23 cellular contexts compared by ENCODE assay signal in genomic region chr17:1591474-1592090, GRCh38. TPM values are rescaled to one million over a fixed set of nuclear protein-coding genes. Genes with fewer than 3 reads are reported as not detected.
DNase-seq lines count a peak whose midpoint lies in the region; ATAC-seq and TF ChIP-seq lines count a peak whose summit lies in the region.
"Had no signal": no experiment of that assay in that cellular context is flagged by ENCODE, and none has a peak within 500 bp of the region (broad histone marks: within the 10 kb centered on the region; RNA-seq: fewer than 3 reads in every experiment).

No MANE protein-coding gene starts in this region.

- H3K27me3 ChIP-seq in DOHH2 (ENCODE audit: control insufficient read depth, low read length) (no peaks in the 10 kb centered on the region), Loucy (ENCODE audit: insufficient read depth, low read length, poor library complexity, severe bottlenecking) (no peaks in the 10 kb centered on the region), endodermal cell (ENCODE audit: control insufficient read depth, insufficient read depth, low read length, poor library complexity, severe bottlenecking) (peaks cover 89% of the 10 kb centered on the region), Caco-2 (replicated peaks; ENCODE audit: control insufficient read depth, insufficient read depth, low read length) (no peaks in the 10 kb centered on the region)
- H3K27me3 ChIP-seq: gastroesophageal sphincter, left lung had no signal

- H3K4me1 ChIP-seq in DOHH2 (ENCODE audit: control insufficient read depth, low read length) (peaks cover 74% of the 10 kb centered on the region), Loucy (ENCODE audit: insufficient read depth, low read length, poor library complexity, severe bottlenecking) (peaks cover 56% of the 10 kb centered on the region), endodermal cell (ENCODE audit: control insufficient read depth, insufficient read depth, low read length) (peaks cover 9% of the 10 kb centered on the region), Caco-2 (peaks cover 58% of the 10 kb centered on the region)
- H3K4me1 ChIP-seq: HAP-1 had no signal

- DNase-seq in endodermal cell (peak; percentile 64), dedifferentiated amniotic fluid mesenchymal stem cell (ENCODE audit: extremely low spot score) (no peak), NCI-H2029 treated with DMSO at 0.1 percent for 48 hours (lab: John Stamatoyannopoulos, UW) (no peak), Caco-2 (no peak)
- DNase-seq: activated CD4-positive, alpha-beta T cell treated with anti-CD3 and anti-CD28 coated beads for 4 hours; activated effector memory CD4-positive, alpha-beta T cell treated with Interleukin-2 at 50 U/mL for 16 hours; CD4-positive, CD25-positive, alpha-beta regulatory T cell; central memory CD4-positive, alpha-beta T cell; left lung; naive thymus-derived CD8-positive, alpha-beta T cell; NCI-H1417 treated with DMSO at 0.1 percent for 48 hours; stimulated activated CD4-positive, alpha-beta T cell treated with anti-CD3 and anti-CD28 coated beads, Interleukin-2, amount 100 ng/mL, for 24 hours had no signal

- H2AFZ ChIP-seq in Loucy (ENCODE audit: low read length), result no peak overlapping the region

- peak overlapping the region; percentile 74 for H3K4me3 ChIP-seq in DOHH2 (ENCODE audit: low read length)
- H3K4me3 ChIP-seq in Loucy (ENCODE audit: low read length, poor library complexity, severe bottlenecking), result peak overlapping the region; percentile 51
- no peak overlapping the region for H3K4me3 ChIP-seq in endodermal cell (ENCODE audit: low read length)
- no peak overlapping the region for H3K4me3 ChIP-seq in Caco-2 (ENCODE audit: low read depth, low read length)
- H3K4me3 ChIP-seq: gastroesophageal sphincter, HAP-1, left lung, skin epidermis had no signal

- H3K4me2 ChIP-seq in DOHH2 (ENCODE audit: low read length), result peak overlapping the region; percentile 94
- H3K4me2 ChIP-seq in Loucy (ENCODE audit: low read depth, low read length, poor library complexity, severe bottlenecking), result peak overlapping the region; percentile 76

- H3K9me3 Mint-ChIP-seq in endodermal cell (no peaks in the 10 kb centered on the region), Caco-2 (ENCODE audit: unreplicated experiment) (no peaks in the 10 kb centered on the region)
- no peaks in the 10 kb centered on the region for H3K9me3 Mint-ChIP-seq in stimulated activated memory B cell treated with anti-CD40 and anti-IgM and Interleukin-4, amounts not matched to agents 10 μg/mL and 1 μg/mL and 100 μg/mL, for 72 hours
- H3K9me3 Mint-ChIP-seq: CD4-positive, CD25-positive, alpha-beta regulatory T cell; dendritic cell treated with granulocyte-macrophage colony-stimulating factor and Interleukin-4, amounts not matched to agents 40 ng/mL and 50 ng/mL, for 4 days; naive thymus-derived CD8-positive, alpha-beta T cell; T-helper 2 cell treated with Interferon-gamma antibody and Interleukin-4, amounts not matched to agents 5 μg/mL and 100 μg/mL, for 36 hours had no signal

- H3K27ac ChIP-seq in DOHH2 (ENCODE audit: low read depth, low read length) (peak overlapping the region; percentile 100), endodermal cell (ENCODE audit: low read depth, low read length) (no peak overlapping the region)

- H3K36me3 Mint-ChIP-seq in endodermal cell (ENCODE audit: low read depth), result peaks cover 8% of the 10 kb centered on the region
- H3K36me3 Mint-ChIP-seq in stimulated activated memory B cell treated with anti-CD40 and anti-IgM and Interleukin-4, amounts not matched to agents 10 μg/mL and 1 μg/mL and 100 μg/mL, for 72 hours, result peaks cover 54% of the 10 kb centered on the region
- H3K36me3 Mint-ChIP-seq in Caco-2 (ENCODE audit: insufficient read depth, unreplicated experiment), result peaks cover 16% of the 10 kb centered on the region
- H3K36me3 Mint-ChIP-seq: activated naive CD8-positive, alpha-beta T cell; CD4-positive, CD25-positive, alpha-beta regulatory T cell; naive thymus-derived CD8-positive, alpha-beta T cell had no signal

- H3K27ac Mint-ChIP-seq in endodermal cell (no peak overlapping the region), Caco-2 (ENCODE audit: unreplicated experiment) (no peak overlapping the region)
- peak overlapping the region; percentile 96 for H3K27ac Mint-ChIP-seq in stimulated activated memory B cell treated with anti-CD40 and anti-IgM and Interleukin-4, amounts not matched to agents 10 μg/mL and 1 μg/mL and 100 μg/mL, for 72 hours
- H3K27ac Mint-ChIP-seq: activated naive CD8-positive, alpha-beta T cell; CD4-positive, CD25-positive, alpha-beta regulatory T cell; T-helper 2 cell treated with Interferon-gamma antibody and Interleukin-4, amounts not matched to agents 5 μg/mL and 100 μg/mL, for 36 hours had no signal

- H3F3A ChIP-seq in DOHH2 (ENCODE audit: control insufficient read depth, insufficient read depth) (peaks cover 25% of the 10 kb centered on the region), Loucy (ENCODE audit: low read depth) (peaks cover 18% of the 10 kb centered on the region; the same call in 1 of the 2 replicates)

- H3K9ac ChIP-seq in Loucy (ENCODE audit: low read depth, low read length, poor library complexity, severe bottlenecking) (peak overlapping the region; percentile 76), endodermal cell (ENCODE audit: extremely low read depth, low read length, poor library complexity, severe bottlenecking) (no peak overlapping the region)

- ATAC-seq in stimulated activated memory B cell treated with anti-CD40 and anti-IgM and Interleukin-4, amounts not matched to agents 10 μg/mL and 1 μg/mL and 100 μg/mL, for 72 hours, result no peak
- no peak for ATAC-seq in GM21717 (IDR thresholded peaks at IDR 0.05; ENCODE audit: unreplicated experiment)
- ATAC-seq: naive thymus-derived CD8-positive, alpha-beta T cell had no signal

- H3K9me3 ChIP-seq in DOHH2 (ENCODE audit: control insufficient read depth, insufficient read depth, low read length), result no peaks in the 10 kb centered on the region
- H3K9me3 ChIP-seq in Loucy (ENCODE audit: insufficient read depth, low read depth, low read length), result no peaks in the 10 kb centered on the region
- H3K9me3 ChIP-seq in endodermal cell (ENCODE audit: control insufficient read depth, low read length), result no peaks in the 10 kb centered on the region
- H3K9me3 ChIP-seq in Caco-2, result no peaks in the 10 kb centered on the region
- H3K9me3 ChIP-seq: gastroesophageal sphincter, HAP-1, left lung had no signal

- no peaks in the 10 kb centered on the region for H4K20me1 ChIP-seq in DOHH2 (ENCODE audit: control insufficient read depth, insufficient read depth, low read depth, low read length)
- no peaks in the 10 kb centered on the region for H4K20me1 ChIP-seq in Loucy (ENCODE audit: insufficient read depth, low read length, poor library complexity, severe bottlenecking)

- TF ChIP-seq CTCF in DOHH2 (IDR thresholded peaks at IDR 0.05; ENCODE audit: low read depth, low read length, poor library complexity, severe bottlenecking) (no peak), Loucy (conservative IDR thresholded peaks at IDR 0.05; ENCODE audit: low read length) (no peak), endodermal cell (conservative IDR thresholded peaks at IDR 0.05) (no peak), Caco-2 (IDR thresholded peaks at IDR 0.05; ENCODE audit: insufficient read depth in 1 of 2, low read depth in 1 of 2, low read length in 1 of 2, severe bottlenecking in 1 of 2, unreplicated experiment in 1 of 2) (no peak)

- peaks cover 28% of the 10 kb centered on the region for H3K79me2 ChIP-seq in DOHH2 (ENCODE audit: control insufficient read depth, low read length)
- H3K79me2 ChIP-seq in Loucy (ENCODE audit: insufficient read depth, low read length), result peaks cover 26% of the 10 kb centered on the region; the same call in 1 of the 2 replicates

- POLR2A ChIA-PET in Caco-2 (lab: Charles Lee), result interaction anchor here (0.6 kb wide), 2 partner anchors 12 to 35 kb away, joined by 3 to 6 read pairs; no protein-coding TSS in a partner anchor

- H3K9me2 ChIP-seq in DOHH2 (replicated peaks; ENCODE audit: control insufficient read depth, low read length), result no peaks in the 10 kb centered on the region
- H3K9me2 ChIP-seq in Loucy (replicated peaks; ENCODE audit: low read depth, low read length), result no peaks in the 10 kb centered on the region

- H3K4me1 Mint-ChIP-seq in endodermal cell, result peaks cover 6% of the 10 kb centered on the region
- H3K4me1 Mint-ChIP-seq in stimulated activated memory B cell treated with anti-CD40 and anti-IgM and Interleukin-4, amounts not matched to agents 10 μg/mL and 1 μg/mL and 100 μg/mL, for 72 hours, result peaks cover 40% of the 10 kb centered on the region
- peaks cover 14% of the 10 kb centered on the region for H3K4me1 Mint-ChIP-seq in Caco-2 (ENCODE audit: low read depth, unreplicated experiment)
- H3K4me1 Mint-ChIP-seq: CD4-positive, CD25-positive, alpha-beta regulatory T cell had no signal

- H3K27me3 Mint-ChIP-seq in endodermal cell (ENCODE audit: insufficient read depth) (peaks cover 95% of the 10 kb centered on the region), Caco-2 (ENCODE audit: insufficient read depth, unreplicated experiment) (no peaks in the 10 kb centered on the region)
- H3K27me3 Mint-ChIP-seq in stimulated activated memory B cell treated with anti-CD40 and anti-IgM and Interleukin-4, amounts not matched to agents 10 μg/mL and 1 μg/mL and 100 μg/mL, for 72 hours, result no peaks in the 10 kb centered on the region
- H3K27me3 Mint-ChIP-seq: activated naive CD8-positive, alpha-beta T cell; CD4-positive, CD25-positive, alpha-beta regulatory T cell; dendritic cell treated with granulocyte-macrophage colony-stimulating factor and Interleukin-4, amounts not matched to agents 40 ng/mL and 50 ng/mL, for 4 days; naive thymus-derived CD8-positive, alpha-beta T cell had no signal

- H3K36me3 ChIP-seq in DOHH2 (ENCODE audit: control insufficient read depth, low read length), result peaks cover 71% of the 10 kb centered on the region
- H3K36me3 ChIP-seq in Loucy (ENCODE audit: insufficient read depth, low read length), result no peaks in the 10 kb centered on the region; the same call in 1 of the 2 replicates
- H3K36me3 ChIP-seq in endodermal cell (ENCODE audit: control insufficient read depth, insufficient read depth, low read length), result no peaks in the 10 kb centered on the region
- H3K36me3 ChIP-seq in Caco-2 (ENCODE audit: control insufficient read depth, insufficient read depth, low read length), result no peaks in the 10 kb centered on the region; the same call in 1 of the 2 replicates

- intact Hi-C loops in Caco-2 (cut with micrococcal nuclease; ENCODE audit: unreplicated experiment), result no loop called here

- WGBS in endodermal cell (ENCODE audit: insufficient coverage in 1 of 2, insufficient read length in 1 of 2), 2 experiments, result 94 to 95% methylated on average over 15 to 39 of the region's 40 CpGs

- H3K4me3 Mint-ChIP-seq in endodermal cell (no peak overlapping the region), Caco-2 (ENCODE audit: unreplicated experiment) (no peak overlapping the region)
- no peak overlapping the region for H3K4me3 Mint-ChIP-seq in stimulated activated memory B cell treated with anti-CD40 and anti-IgM and Interleukin-4, amounts not matched to agents 10 μg/mL and 1 μg/mL and 100 μg/mL, for 72 hours
- H3K4me3 Mint-ChIP-seq: activated naive CD8-positive, alpha-beta T cell; CD4-positive, CD25-positive, alpha-beta regulatory T cell; dendritic cell treated with granulocyte-macrophage colony-stimulating factor and Interleukin-4, amounts not matched to agents 40 ng/mL and 50 ng/mL, for 4 days; naive thymus-derived CD8-positive, alpha-beta T cell; T-helper 2 cell treated with Interferon-gamma antibody and Interleukin-4, amounts not matched to agents 5 μg/mL and 100 μg/mL, for 36 hours had no signal

- BruUV-seq in Caco-2 (replicated peaks; lab: Mats Ljungman, UMichigan), result no TSS peak

- CTCF ChIA-PET in Caco-2 (lab: Charles Lee), result no interaction called here

RNA-seq across cellular contexts. Expression of gene PITPNA, which starts 29.0 kb away (rescaled TPM):
- total RNA-seq in endodermal cell, result 10 to 100 TPM; 62.6 TPM
- polyA plus RNA-seq in endodermal cell (2013, experiment 1 of 2), result 43.6 TPM
- polyA plus RNA-seq in endodermal cell (2013, experiment 2 of 2), result 42.3 TPM
- total RNA-seq in Caco-2 (2022), result 103 and 106 TPM in 2 replicates

RNA-seq across cellular contexts. Expression of gene SLC43A2, which starts 37.1 kb away (rescaled TPM):
- total RNA-seq in endodermal cell (10 to 100 TPM; 14.0 to 18.6 TPM), Caco-2 (2022) (33.9 and 39.3 TPM in 2 replicates)
- 11.6 TPM for polyA plus RNA-seq in endodermal cell (2013, experiment 1 of 2)
- 10.1 TPM for polyA plus RNA-seq in endodermal cell (2013, experiment 2 of 2)

RNA-seq across cellular contexts. Expression of gene SCARF1, which starts 54.0 kb away (rescaled TPM):
- total RNA-seq in endodermal cell (under 1 TPM; 0.75 to 0.89 TPM), Caco-2 (2022) (0.14 and 0.51 TPM in 2 replicates)
- 0.96 TPM for polyA plus RNA-seq in endodermal cell (2013, experiment 1 of 2)
- 1.2 TPM for polyA plus RNA-seq in endodermal cell (2013, experiment 2 of 2)
- total RNA-seq: NCI-H460 had no signal

RNA-seq across cellular contexts. Expression of gene RILP, which starts 58.1 kb away (rescaled TPM):
- total RNA-seq in endodermal cell, result 1 to 10 TPM; 1.1 to 3.1 TPM
- 3.6 TPM for polyA plus RNA-seq in endodermal cell (2013, experiment 1 of 2)
- polyA plus RNA-seq in endodermal cell (2013, experiment 2 of 2), result 2.6 TPM
- 4.2 and 6.9 TPM in 2 replicates for total RNA-seq in Caco-2 (2022)

Comparison
In these comparisons a context has a peak if more than half of its experiments do, and no peak if none do; other contexts are left out.
1. H3K4me3 ChIP-seq: peak in DOHH2 (single experiment) and Loucy (single experiment); none in endodermal cell (single experiment) and Caco-2 (single experiment).